In the genomic region with DNA sequence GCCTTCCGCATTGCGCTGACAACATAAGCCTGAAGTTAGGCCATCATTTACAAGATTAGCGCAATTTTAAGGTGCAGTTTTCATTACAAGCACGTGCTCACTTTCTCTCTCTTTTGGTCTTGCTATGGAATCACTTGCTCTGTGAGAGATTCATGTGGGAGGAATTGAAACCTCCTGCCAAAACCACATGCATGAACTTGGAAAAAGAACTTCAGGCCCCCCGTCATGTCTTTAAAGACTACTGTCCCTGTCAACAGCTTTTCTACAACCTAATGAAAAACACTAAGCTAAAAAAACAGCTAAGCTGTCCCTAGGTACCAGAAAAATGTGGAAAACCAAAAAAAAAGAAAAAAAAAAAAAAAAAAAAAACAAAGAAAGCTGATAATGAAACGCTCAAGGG, we compare ENCODE assay signal across 17 cellular contexts.
DNase-seq lines count a peak whose midpoint lies in the region; FAIRE-seq and TF ChIP-seq lines count a peak whose summit lies in the region.
"Had no signal": no experiment of that assay in that cellular context is flagged by ENCODE, and none has a peak within 500 bp of the region (broad histone marks: within the 10 kb centered on the region; RNA-seq: fewer than 3 reads in every experiment).

No MANE protein-coding gene starts in this region.

- TF ChIP-seq EP300 in H1 (IDR thresholded peaks at IDR 0.05; ENCODE audit: borderline replicate concordance in 1 of 2, low read depth in 2 of 2, low read length in 2 of 2), result no peak

- TF ChIP-seq POLR2A in H1 (IDR thresholded peaks at IDR 0.05; ENCODE audit: control extremely low read depth in 1 of 2, low read depth in 2 of 2, low read length in 2 of 2), result no peak

- H3K4ac ChIP-seq in H1 (replicated peaks; ENCODE audit: insufficient read length, low read depth, low read length), result no peak overlapping the region

- H3K27me3 ChIP-seq in H1 (replicated peaks in 1 of 4; ENCODE audit: control insufficient read depth in 3 of 4, extremely low read depth in 1 of 4, insufficient read depth in 3 of 4, low read length in 3 of 4) (no peaks in the 10 kb centered on the region), dorsolateral prefrontal cortex (no peaks in the 10 kb centered on the region)

- no peak overlapping the region for H3K18ac ChIP-seq in H1 (ENCODE audit: extremely low read depth, low read length)

- H3K23ac ChIP-seq in H1 (ENCODE audit: insufficient read length), result no peak overlapping the region

- no peak overlapping the region for H2BK120ac ChIP-seq in H1 (replicated peaks; ENCODE audit: low read depth, low read length)

- H3K36me3 ChIP-seq in H1 (ENCODE audit: control insufficient read depth in 2 of 4, insufficient read depth in 4 of 4, low read length in 3 of 4), result no peaks in the 10 kb centered on the region

- no peak overlapping the region for H4K5ac ChIP-seq in H1 (ENCODE audit: insufficient read length, low read depth, low read length)

- H4K20me1 ChIP-seq in H1 (replicated peaks in 1 of 2; ENCODE audit: control insufficient read depth in 1 of 2, insufficient read depth in 2 of 2, low read length in 2 of 2), result no peaks in the 10 kb centered on the region

- peak overlapping the region; percentile 95 for H2AFZ ChIP-seq in H1 (ENCODE audit: low read length)
- H2AFZ ChIP-seq: GM23248 had no signal

- CTCF ChIA-PET in H1 (lab: Charles Lee; ENCODE audit: partially characterized antibody), result no interaction called here

- H3K4me1 ChIP-seq in H1 (replicated peaks in 1 of 4; ENCODE audit: control insufficient read depth in 3 of 4, insufficient read depth in 4 of 4, low read length in 3 of 4), result no peaks in the 10 kb centered on the region

- no peak overlapping the region for H2BK15ac ChIP-seq in H1 (ENCODE audit: low read length)

- no peak overlapping the region for H2BK5ac ChIP-seq in H1 (ENCODE audit: low read depth, low read length)

- H3K4me2 ChIP-seq in H1 (ENCODE audit: insufficient read depth in 1 of 2, low read depth in 2 of 2, low read length in 2 of 2), result no peak overlapping the region

- 83% methylated on average over 6 of the region's 6 CpGs; no CpG with 5 or more reads in 1 of the 2 experiments for WGBS in H1 (ENCODE audit: extremely low coverage in 1 of 2, insufficient coverage in 1 of 2, insufficient read length in 1 of 2, insufficient replicate concordance in 2 of 2, low coverage in 1 of 2, low lambda C conversion rate in 2 of 2, missing lambda C conversion rate in 1 of 2), 2 experiments

- no peak overlapping the region for H2AK5ac ChIP-seq in H1 (ENCODE audit: low read depth, low read length)

- DNase-seq in NCI-H226 (peak; percentile 10), astrocyte of the cerebellum (ENCODE audit: low read depth) (peak; percentile 81), H1 (ENCODE audit: low read depth in 1 of 2, low spot score in 2 of 2) (no peak), skeletal muscle cell (ENCODE audit: low read depth) (peak; percentile 3), dorsolateral prefrontal cortex (no peak), HuH-7.5 (ENCODE audit: low spot score) (no peak)
- DNase-seq in stimulated activated naive CD4-positive, alpha-beta T cell treated with Interleukin-2 at 50 U/mL for 16 hours (lab: John Stamatoyannopoulos, UW), result no peak
- DNase-seq: ACHN, COR-L47, GM23248, NCI-H1436 treated with DMSO at 0.1 percent for 48 hours, NCI-H2029 treated with DMSO at 0.1 percent for 48 hours, NCI-H2171 treated with DMSO at 0.1 percent for 48 hours, NCI-H510A, NCI-H774 had no signal

- no peak overlapping the region for H3K27ac ChIP-seq in H1 (ENCODE audit: low read depth, low read length)
- H3K27ac ChIP-seq in dorsolateral prefrontal cortex, result no peak overlapping the region
- H3K27ac ChIP-seq: GM23248, HL-60 had no signal

- H3K79me2 ChIP-seq in H1 (ENCODE audit: control insufficient read depth in 1 of 2, insufficient read depth in 2 of 2, low read length in 2 of 2), result no peaks in the 10 kb centered on the region

- H3K9me3 ChIP-seq in H1 (ENCODE audit: insufficient read depth in 2 of 2, low read depth in 1 of 2, low read length in 1 of 2), result no peaks in the 10 kb centered on the region

- H3K14ac ChIP-seq in H1 (ENCODE audit: insufficient read length), result no peak overlapping the region

- H3K23me2 ChIP-seq in H1 (ENCODE audit: low read depth, low read length), result no peaks in the 10 kb centered on the region

- in situ Hi-C loops in astrocyte of the cerebellum (cut with HindIII; ENCODE audit: low sequenced_read_pairs), result no loop called here

- H2BK20ac ChIP-seq in H1 (ENCODE audit: low read length), result no peak overlapping the region

- intact Hi-C loops in dorsolateral prefrontal cortex (cut with DNase I), result no loop called here

- no peak overlapping the region for H3K56ac ChIP-seq in H1 (replicated peaks; ENCODE audit: insufficient read length, low read depth, low read length)

- H4K91ac ChIP-seq in H1 (replicated peaks; ENCODE audit: insufficient read length, low read length), result no peak overlapping the region

- no peak for FAIRE-seq in H1 (lab: Jason Lieb, UNC)
- FAIRE-seq: GM12892 had no signal

- no peak overlapping the region for H3K9ac ChIP-seq in H1 (replicated peaks in 1 of 4; ENCODE audit: extremely low read depth in 1 of 4, low read depth in 3 of 4, low read length in 3 of 4)
- H3K9ac ChIP-seq: GM23248 had no signal

- H3K79me1 ChIP-seq in H1 (ENCODE audit: low read depth, low read length), result no peaks in the 10 kb centered on the region

- TF ChIP-seq CTCF in astrocyte of the cerebellum (IDR thresholded peaks at IDR 0.05; ENCODE audit: low read depth, low read length, missing control alignments), result no peak
- TF ChIP-seq CTCF in H1 (IDR thresholded peaks at IDR 0.05; ENCODE audit: control extremely low read depth in 1 of 3, insufficient read depth in 1 of 3, low read depth in 1 of 3, low read length in 3 of 3), result no peak
- no peak for TF ChIP-seq CTCF in dorsolateral prefrontal cortex (IDR thresholded peaks at IDR 0.05 in 54 of 56, conservative IDR thresholded peaks at IDR 0.05 in 2 of 56; ENCODE audit: low read depth in 1 of 56, partially characterized antibody in 56 of 56)

- no peak overlapping the region for H2BK12ac ChIP-seq in H1 (ENCODE audit: low read depth, low read length)

- H3K4me3 ChIP-seq in astrocyte of the cerebellum (ENCODE audit: low read depth, low read length) (no peak overlapping the region), H1 (ENCODE audit: extremely low read depth in 1 of 4, insufficient read depth in 2 of 4, low read depth in 3 of 4, low read length in 4 of 4) (no peak overlapping the region), skeletal muscle cell (ENCODE audit: low read depth, low read length) (no peak overlapping the region), dorsolateral prefrontal cortex (no peak overlapping the region)
- H3K4me3 ChIP-seq: GM23248 had no signal

- POLR2A ChIA-PET in H1 (lab: Charles Lee; ENCODE audit: partially characterized antibody), result no interaction called here

- H4K8ac ChIP-seq in H1 (ENCODE audit: extremely low read depth, insufficient read depth, low read length), result no peak overlapping the region

- no peak for TF ChIP-seq RAD21 in H1 (IDR thresholded peaks at IDR 0.05 in 1 of 2, conservative IDR thresholded peaks at IDR 0.05 in 1 of 2; ENCODE audit: low read depth in 2 of 2, low read length in 2 of 2)

TF ChIP-seq in H1, 55 proteins besides CTCF, POLR2A, EP300 and RAD21:
- TF ChIP-seq CHD2 (IDR thresholded peaks at IDR 0.05; ENCODE audit: low read length) (no peak), CREB1 (IDR thresholded peaks at IDR 0.05) (no peak), GABPA (IDR thresholded peaks at IDR 0.05; ENCODE audit: borderline replicate concordance, insufficient read depth, low read length) (no peak), TAF7 (optimal IDR thresholded peaks at IDR 0.05; ENCODE audit: borderline replicate concordance, low read depth, low read length) (no peak), ZNF274 (IDR thresholded peaks at IDR 0.05; ENCODE audit: borderline replicate concordance, extremely low read depth, low read length) (no peak), TCF12 (IDR thresholded peaks at IDR 0.05; ENCODE audit: low read depth, low read length) (no peak), TEAD4 (IDR thresholded peaks at IDR 0.05; ENCODE audit: low read depth, low read length) (no peak), JUND (IDR thresholded peaks at IDR 0.05; ENCODE audit: low read length) (no peak), PHF8 (conservative IDR thresholded peaks at IDR 0.05; ENCODE audit: low read depth, low read length) (no peak), MAFK (IDR thresholded peaks at IDR 0.05; ENCODE audit: low read depth, low read length) (no peak), TAF1 (IDR thresholded peaks at IDR 0.05; ENCODE audit: low read depth, low read length) (no peak), CTBP2 (IDR thresholded peaks at IDR 0.05; ENCODE audit: borderline replicate concordance, insufficient read depth, insufficient read length, low read length) (no peak), SIRT6 (IDR thresholded peaks at IDR 0.05; ENCODE audit: low read length) (no peak), HDAC2 (IDR thresholded peaks at IDR 0.05; ENCODE audit: borderline replicate concordance in 1 of 2, low read depth in 2 of 2, low read length in 2 of 2) (no peak), SAP30 (IDR thresholded peaks at IDR 0.05; ENCODE audit: insufficient read depth, insufficient replicate concordance, low read length) (no peak), RNF2 (IDR thresholded peaks at IDR 0.05; ENCODE audit: borderline replicate concordance, low read depth, low read length, missing control alignments, poor library complexity, severe bottlenecking) (no peak), CEBPB (IDR thresholded peaks at IDR 0.05; ENCODE audit: low read depth, low read length) (no peak), RXRA (IDR thresholded peaks at IDR 0.05; ENCODE audit: insufficient read depth, low read depth, low read length) (no peak)
- TF ChIP-seq, protein P1, sequence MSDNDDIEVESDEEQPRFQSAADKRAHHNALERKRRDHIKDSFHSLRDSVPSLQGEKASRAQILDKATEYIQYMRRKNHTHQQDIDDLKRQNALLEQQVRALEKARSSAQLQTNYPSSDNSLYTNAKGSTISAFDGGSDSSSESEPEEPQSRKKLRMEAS (IDR thresholded peaks at IDR 0.05), result no peak

Comparison
In these comparisons a context has a peak if more than half of its experiments do, and no peak if none do; other contexts are left out.
1. DNase-seq: peak in NCI-H226 (single experiment), astrocyte of the cerebellum (single experiment) and skeletal muscle cell (single experiment); none in H1 (0 of 2), dorsolateral prefrontal cortex (0 of 10), stimulated activated naive CD4-positive, alpha-beta T cell treated with Interleukin-2 at 50 U/mL for 16 hours (single experiment) and HuH-7.5 (single experiment).